In the genomic region with DNA sequence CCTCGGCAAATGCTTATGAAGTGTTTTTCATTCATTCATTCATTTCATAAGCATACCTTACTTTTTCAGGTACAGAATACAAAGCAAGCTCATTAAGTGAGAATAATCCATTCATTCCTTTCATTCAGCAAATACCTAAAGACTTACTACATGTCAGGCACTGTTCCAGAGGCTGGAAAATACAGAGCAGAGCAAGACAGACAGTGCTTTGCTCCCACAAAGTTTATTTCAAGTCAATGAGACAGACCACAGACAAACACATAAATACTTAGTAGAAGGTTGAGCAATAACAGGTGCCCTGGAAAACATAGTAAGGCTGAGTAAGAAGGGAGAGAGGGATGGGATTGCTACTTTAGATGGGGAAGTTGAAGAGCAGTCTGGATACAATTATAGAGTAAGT, we compare ENCODE assay signal across 18 cellular contexts.
A peak's percentile ranks its signal among the peaks of the same experiment; 100 is the strongest.
DNase-seq lines count a peak whose midpoint lies in the region; ATAC-seq and TF ChIP-seq lines count a peak whose summit lies in the region.
"Had no signal": no experiment of that assay in that cellular context is flagged by ENCODE, and none has a peak within 500 bp of the region (broad histone marks: within the 10 kb centered on the region; RNA-seq: fewer than 3 reads in every experiment).

No MANE protein-coding gene starts in this region.

- no peaks in the 10 kb centered on the region; the same call in 1 of the 2 replicates for H3K36me3 ChIP-seq in IMR-90 (ENCODE audit: control insufficient read depth, insufficient read depth, low read length)

- H3K56ac ChIP-seq in IMR-90 (ENCODE audit: extremely low read depth, insufficient read depth, low read length), result no peak overlapping the region

- H3K14ac ChIP-seq in IMR-90 (replicated peaks; ENCODE audit: low read depth, low read length), result no peak overlapping the region

- H4K91ac ChIP-seq in IMR-90 (ENCODE audit: insufficient read depth, low read depth, low read length), result no peak overlapping the region

- TF ChIP-seq CTCF in IMR-90 (conservative IDR thresholded peaks at IDR 0.05; ENCODE audit: low read depth, low read length) (no peak), cardiac fibroblast (IDR thresholded peaks at IDR 0.05; ENCODE audit: low read depth, low read length) (no peak), CD14-positive monocyte (IDR thresholded peaks at IDR 0.05) (no peak)

- peak overlapping the region; percentile 12; the same call in 1 of the 2 replicates for H3K4me2 ChIP-seq in IMR-90 (ENCODE audit: low read depth, low read length)

- peaks cover 12% of the 10 kb centered on the region; the same call in 1 of the 2 replicates for H3K9me1 ChIP-seq in IMR-90 (ENCODE audit: insufficient read depth, low read length)

- peaks cover 3% of the 10 kb centered on the region; the same call in 1 of the 2 replicates for H3K4me1 ChIP-seq in IMR-90 (ENCODE audit: control insufficient read depth, insufficient read depth, low read length)

- no peak overlapping the region for H2AFZ ChIP-seq in IMR-90 (replicated peaks; ENCODE audit: low read length, poor library complexity)

- no peaks in the 10 kb centered on the region for H3K4me1 Mint-ChIP-seq in CD14-positive monocyte
- H3K4me1 Mint-ChIP-seq: endodermal cell, naive B cell, T-helper 17 cell had no signal

- H3K9me3 ChIP-seq in IMR-90 (ENCODE audit: control insufficient read depth, insufficient read depth, low read length), result no peaks in the 10 kb centered on the region
- H3K9me3 ChIP-seq: testis had no signal

- no peak for TF ChIP-seq RAD21 in IMR-90 (IDR thresholded peaks at IDR 0.05; ENCODE audit: low read length)

- H3K79me1 ChIP-seq in IMR-90 (ENCODE audit: low read depth in 1 of 2, low read length in 2 of 2), result no peaks in the 10 kb centered on the region; a peak in 2 of 4 replicates

- BruUV-seq in IMR-90 (replicated peaks; lab: Mats Ljungman, UMichigan), result no TSS peak

- H3K4me3 Mint-ChIP-seq in CD14-positive monocyte, result no peak overlapping the region
- H3K4me3 Mint-ChIP-seq: activated naive CD4-positive, alpha-beta T cell treated with anti-CD3 and anti-CD28 coated beads for 36 hours; endodermal cell; naive B cell; T-helper 17 cell had no signal

- H3K27ac Mint-ChIP-seq in CD14-positive monocyte, result no peak overlapping the region
- H3K27ac Mint-ChIP-seq: activated naive CD4-positive, alpha-beta T cell treated with anti-CD3 and anti-CD28 coated beads for 36 hours; endodermal cell; T-helper 17 cell had no signal

- WGBS in IMR-90 (ENCODE audit: extremely low coverage in 2 of 2, insufficient read length in 1 of 2), 2 experiments, result no CpG with 5 or more reads among the region's 1 CpG

- peaks cover 0 to 2% (median 1%) of the 10 kb centered on the region in 3 donors for H3K27me3 Mint-ChIP-seq in CD14-positive monocyte (ENCODE audit: low read depth in 3 of 3)
- H3K27me3 Mint-ChIP-seq: T-helper 17 cell had no signal

- no peak overlapping the region for H3K9ac ChIP-seq in IMR-90 (ENCODE audit: low read depth, low read length)

- DNase-seq in AG08396 (ENCODE audit: low spot score), result peak; percentile 52
- peak; percentile 91 for DNase-seq in IMR-90
- DNase-seq in cardiac fibroblast (ENCODE audit: low read depth in 2 of 2), result peak; percentile 42 to 67
- DNase-seq in kidney glomerular epithelial cell (lab: John Stamatoyannopoulos, UW), result peak; percentile 73
- DNase-seq in NCI-H82 (lab: John Stamatoyannopoulos, UW), result no peak
- no peak for DNase-seq in NOMO-1 treated with DMSO at 0.1 percent for 48 hours (lab: John Stamatoyannopoulos, UW; ENCODE audit: unreplicated experiment)
- DNase-seq in NCI-H2029 treated with DMSO at 0.1 percent for 48 hours (lab: John Stamatoyannopoulos, UW), result no peak
- no peak for DNase-seq in CD14-positive monocyte (ENCODE audit: low spot score)
- DNase-seq: activated naive CD4-positive, alpha-beta T cell treated with anti-CD3 and anti-CD28 coated beads for 36 hours; caudate nucleus; endodermal cell; head of caudate nucleus; left cardiac atrium; naive B cell; stimulated activated CD4-positive, alpha-beta T cell treated with anti-CD3 and anti-CD28 coated beads, Interleukin-2, amount 100 ng/mL, for 24 hours; T-helper 17 cell; testis had no signal

- POLR2A ChIA-PET in IMR-90 (lab: Charles Lee; ENCODE audit: unreplicated experiment), result no interaction called here

- 0 out of 2 replicates have a peak overlapping the region, but pooled peaks have one; percentile 77 for H2BK20ac ChIP-seq in IMR-90 (ENCODE audit: low read depth, low read length)

- H3K9me3 Mint-ChIP-seq in CD14-positive monocyte, result peaks cover 0 to 3% (median 1%) of the 10 kb centered on the region in 7 donors
- H3K9me3 Mint-ChIP-seq: activated naive CD4-positive, alpha-beta T cell treated with anti-CD3 and anti-CD28 coated beads for 36 hours; endodermal cell had no signal

- TF ChIP-seq POLR2A in IMR-90 (IDR thresholded peaks at IDR 0.05; ENCODE audit: low read depth, low read length), result no peak

- H2BK5ac ChIP-seq in IMR-90 (ENCODE audit: low read depth, low read length, poor library complexity, severe bottlenecking), result no peak overlapping the region

- no peaks in the 10 kb centered on the region for H3K27me3 ChIP-seq in IMR-90 (ENCODE audit: control insufficient read depth, insufficient read depth, low read length)
- H3K27me3 ChIP-seq: testis had no signal

- H3K4me3 ChIP-seq in IMR-90 (ENCODE audit: insufficient read depth, low read depth, low read length) (no peak overlapping the region), cardiac fibroblast (replicated peaks in 1 of 2; ENCODE audit: low read depth in 2 of 2, low read length in 2 of 2) (no peak overlapping the region)
- H3K4me3 ChIP-seq: testis had no signal

- H3K27ac ChIP-seq in IMR-90 (ENCODE audit: insufficient read depth, low read length), result no peak overlapping the region
- H3K27ac ChIP-seq: testis had no signal

- ATAC-seq in IMR-90 (ENCODE audit: low read depth), result peak; percentile 67
- ATAC-seq: Right ventricle myocardium inferior, T-helper 17 cell had no signal

- dilution Hi-C loops in IMR-90 (cut with HindIII; ENCODE audit: low sequenced_read_pairs, unreplicated experiment), result no loop called here

- no peak overlapping the region for H4K5ac ChIP-seq in IMR-90 (ENCODE audit: low read depth, low read length)

- no peaks in the 10 kb centered on the region for H4K20me1 ChIP-seq in IMR-90 (ENCODE audit: insufficient read depth, low read length)

- CTCF ChIA-PET in IMR-90 (lab: Yijun Ruan, JAX), result interaction anchor here (0.8 kb wide), 1 partner anchor 39 kb away, joined by 5 read pairs; no protein-coding TSS in a partner anchor

- H2AK9ac ChIP-seq in IMR-90 (replicated peaks; ENCODE audit: low read depth, low read length, poor library complexity), result no peak overlapping the region

- H2BK15ac ChIP-seq in IMR-90 (ENCODE audit: low read depth, low read length), result no peak overlapping the region

- intact Hi-C loops in IMR-90 (cut with micrococcal nuclease), result no loop called here
- intact Hi-C loops in CD14-positive monocyte (cut with micrococcal nuclease), result no loop called here

- H2AK5ac ChIP-seq in IMR-90 (ENCODE audit: low read depth, low read length), result no peak overlapping the region

- H2BK120ac ChIP-seq in IMR-90 (ENCODE audit: low read depth, low read length), result no peak overlapping the region

- no peak overlapping the region for H3K4ac ChIP-seq in IMR-90 (ENCODE audit: low read depth, low read length)

- no peaks in the 10 kb centered on the region for H3K36me3 Mint-ChIP-seq in CD14-positive monocyte
- H3K36me3 Mint-ChIP-seq: naive B cell had no signal

- H3K23ac ChIP-seq in IMR-90 (ENCODE audit: low read depth, low read length), result no peak overlapping the region

- no peak overlapping the region for H4K8ac ChIP-seq in IMR-90 (ENCODE audit: low read depth in 2 of 2, low read length in 2 of 2)

- H3K18ac ChIP-seq in IMR-90 (ENCODE audit: low read depth, low read length), result no peak overlapping the region

- in situ Hi-C loops in IMR-90 (cut with MboI; ENCODE audit: low sequenced_read_pairs), result no loop called here

TF ChIP-seq in IMR-90, 13 proteins besides CTCF, POLR2A, EP300 and RAD21:
- TF ChIP-seq MAZ (IDR thresholded peaks at IDR 0.05; ENCODE audit: borderline replicate concordance, low read depth, low read length) (no peak), RCOR1 (IDR thresholded peaks at IDR 0.05; ENCODE audit: insufficient replicate concordance, low read length) (peak; percentile 10), RFX5 (IDR thresholded peaks at IDR 0.05; ENCODE audit: low read depth, low read length) (no peak), BHLHE40 (IDR thresholded peaks at IDR 0.05; ENCODE audit: low read depth, low read length) (no peak), MAFK (IDR thresholded peaks at IDR 0.05; ENCODE audit: low read depth, low read length) (no peak), SMC3 (IDR thresholded peaks at IDR 0.05; ENCODE audit: low read depth, low read length) (no peak), CHD1 (IDR thresholded peaks at IDR 0.05; ENCODE audit: low read depth, low read length) (no peak), MXI1 (IDR thresholded peaks at IDR 0.05; ENCODE audit: borderline replicate concordance, low read depth, low read length) (no peak), CEBPB (IDR thresholded peaks at IDR 0.05; ENCODE audit: low read depth, low read length) (peak; percentile 89), USF2 (IDR thresholded peaks at IDR 0.05; ENCODE audit: low read depth, low read length) (no peak)
TF ChIP-seq in IMR-90: peak in this region for 2.

Comparison
In these comparisons a context has a peak if more than half of its experiments do, and no peak if none do; other contexts are left out.
1. DNase-seq: peak in AG08396 (single experiment), IMR-90 (single experiment), cardiac fibroblast (2 of 2) and kidney glomerular epithelial cell (single experiment); none in NCI-H82 (single experiment), NOMO-1 treated with DMSO at 0.1 percent for 48 hours (single experiment), NCI-H2029 treated with DMSO at 0.1 percent for 48 hours (single experiment) and CD14-positive monocyte (single experiment).